8 cellular contexts compared by ENCODE assay signal in the genomic region with DNA sequence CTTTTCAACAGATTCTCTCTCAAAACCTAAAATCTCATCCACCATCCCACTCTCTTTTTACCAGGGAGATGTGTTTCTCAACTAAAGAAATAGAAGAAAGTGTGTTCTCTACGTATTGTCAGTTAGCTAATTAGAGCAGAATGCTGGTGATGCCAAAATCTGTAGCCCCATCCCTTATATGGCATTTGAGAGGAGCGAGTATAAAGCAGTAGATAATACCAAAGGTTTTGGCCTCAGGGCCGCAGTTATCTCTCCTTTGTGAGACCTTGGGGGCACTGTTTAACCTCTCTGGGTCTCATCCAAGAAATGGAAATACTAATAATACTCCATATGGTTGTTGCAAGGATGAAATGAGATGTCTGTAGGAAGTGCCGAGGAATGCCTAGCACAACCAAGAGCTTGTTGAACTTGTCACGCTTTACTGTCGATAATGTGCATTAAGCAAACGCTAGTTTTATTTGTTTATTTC. TPM values are rescaled to one million over a fixed set of nuclear protein-coding genes. Genes with fewer than 3 reads are reported as not detected.
DNase-seq lines count a peak whose midpoint lies in the region; ATAC-seq and TF ChIP-seq lines count a peak whose summit lies in the region.

No MANE protein-coding gene starts in this region.

- H3K27me3 Mint-ChIP-seq in IgD-negative memory B cell (peaks cover 2% of the 10 kb centered on the region), MCF 10A (ENCODE audit: insufficient read depth, unreplicated experiment) (peaks cover 8% of the 10 kb centered on the region)

- TF ChIP-seq CTCF in BE2C (IDR thresholded peaks at IDR 0.05; ENCODE audit: low read depth, low read length): no peak
- TF ChIP-seq CTCF in MCF 10A (IDR thresholded peaks at IDR 0.05; ENCODE audit: unreplicated experiment): no peak
- TF ChIP-seq CTCF in lower leg skin (IDR thresholded peaks at IDR 0.05): no peak
- no peak for TF ChIP-seq CTCF in upper lobe of left lung (IDR thresholded peaks at IDR 0.05)

- H3K9me3 ChIP-seq in BE2C (no peaks in the 10 kb centered on the region), upper lobe of left lung (no peaks in the 10 kb centered on the region)

- TF ChIP-seq POLR2A in lower leg skin (IDR thresholded peaks at IDR 0.05) (no peak), upper lobe of left lung (IDR thresholded peaks at IDR 0.05) (no peak)

- H3K27me3 ChIP-seq in BE2C (no peaks in the 10 kb centered on the region), upper lobe of left lung (no peaks in the 10 kb centered on the region)

- BruUV-seq in MCF 10A (replicated peaks; lab: Mats Ljungman, UMichigan): TSS peak; percentile 83

- peak; percentile 11 for ATAC-seq in GM19395 (IDR thresholded peaks at IDR 0.05; ENCODE audit: unreplicated experiment)
- peak in 1 of 2 donors; percentile 13 for ATAC-seq in upper lobe of left lung (ENCODE audit: low FRiP score in 2 of 2)

- peak overlapping the region; percentile 90 to 98 (median 94) for H3K27ac ChIP-seq in upper lobe of left lung

- intact Hi-C loops in MCF 10A (cut with micrococcal nuclease) (loop anchor here (10.0 kb wide), 1 partner anchor 124 kb away; no protein-coding TSS in a partner anchor), lower leg skin (cut with DNase I; ENCODE audit: low total_unique reads) (no loop called here)

- H3K4me1 ChIP-seq in BE2C (peaks cover 7% of the 10 kb centered on the region), upper lobe of left lung (peaks cover 25 to 34% (median 25%) of the 10 kb centered on the region in 4 donors)

- H3K4me3 Mint-ChIP-seq in IgD-negative memory B cell: peak overlapping the region; percentile 90 to 100 (median 98)
- peak overlapping the region; percentile 86 for H3K4me3 Mint-ChIP-seq in MCF 10A (ENCODE audit: unreplicated experiment)

- CTCF ChIA-PET in MCF 10A (lab: Yijun Ruan, JAX): interaction anchor here (0.5 to 4.3 kb wide), 9 partner anchors 10 to 1230 kb away, joined by 3 to 35 read pairs (median 4); a partner anchor contains a TSS

- H3K36me3 Mint-ChIP-seq in IgD-negative memory B cell: peaks cover 1% of the 10 kb centered on the region
- H3K36me3 Mint-ChIP-seq in MCF 10A (ENCODE audit: insufficient read depth, unreplicated experiment): peaks cover 16% of the 10 kb centered on the region

- H3K27ac Mint-ChIP-seq in IgD-negative memory B cell (peak overlapping the region; percentile 90 to 100 (median 99)), MCF 10A (ENCODE audit: low read depth, unreplicated experiment) (peak overlapping the region; percentile 95)

- H3K4me3 ChIP-seq in BE2C (ENCODE audit: low read depth, low read length) (peak overlapping the region; percentile 96), lower leg skin (ENCODE audit: low read depth, poor library complexity, severe bottlenecking) (peak overlapping the region; percentile 67), upper lobe of left lung (peak overlapping the region; percentile 0 to 71 (median 66))

- WGBS in lower leg skin, 2 donors: 5% methylated on average over 7 of the region's 7 CpGs
- WGBS in upper lobe of left lung, 2 donors: 2 to 12% methylated on average over 7 of the region's 7 CpGs

- DNase-seq in BE2C (peak; percentile 23), MCF 10A (ENCODE audit: unreplicated experiment) (no peak), lower leg skin (ENCODE audit: low spot score in 2 of 2) (no peak), upper lobe of left lung (no peak), islet precursor cell (no peak), UCSD-AML1 (lab: John Stamatoyannopoulos, UW; ENCODE audit: unreplicated experiment) (no peak)

- peaks cover 0 to 2% (median 0%) of the 10 kb centered on the region in 3 donors for H3K9me3 Mint-ChIP-seq in IgD-negative memory B cell
- no peaks in the 10 kb centered on the region for H3K9me3 Mint-ChIP-seq in MCF 10A (ENCODE audit: unreplicated experiment)

- no peak for TF ChIP-seq EP300 in upper lobe of left lung (IDR thresholded peaks at IDR 0.05)

- H3K36me3 ChIP-seq in BE2C (peaks cover 24% of the 10 kb centered on the region), upper lobe of left lung (peaks cover 0 to 20% (median 1%) of the 10 kb centered on the region in 4 donors)

- H3K4me1 Mint-ChIP-seq in IgD-negative memory B cell: peaks cover 27 to 34% (median 27%) of the 10 kb centered on the region in 3 donors
- H3K4me1 Mint-ChIP-seq in MCF 10A (ENCODE audit: insufficient read depth, unreplicated experiment): peaks cover 21% of the 10 kb centered on the region

- POLR2A ChIA-PET in MCF 10A (lab: Yijun Ruan, JAX): interaction anchor here (0.6 to 5.5 kb wide), 33 partner anchors 8 to 729 kb away, joined by 3 to 44 read pairs (median 4); a partner anchor contains a TSS

RNA-seq across cellular contexts. Expression of a gene that starts 0.5 kb away (rescaled TPM):
- 103 TPM for polyA plus RNA-seq in BE2C (2012; ENCODE audit: insufficient read depth, insufficient read length, low read depth)
- 45.2 TPM for polyA plus RNA-seq in IgD-negative memory B cell
- total RNA-seq in MCF 10A (2022) (83.0 and 85.7 TPM in 2 replicates), lower leg skin (100 to 1,000 TPM in 1 of 4 donors, 10 to 100 TPM in 3; 52.2 to 139 (median 69.7) TPM), upper lobe of left lung (10 to 100 TPM; 21.3 to 62.9 (median 52.9) TPM)
